15 cellular contexts compared by ENCODE assay signal in the genomic region with DNA sequence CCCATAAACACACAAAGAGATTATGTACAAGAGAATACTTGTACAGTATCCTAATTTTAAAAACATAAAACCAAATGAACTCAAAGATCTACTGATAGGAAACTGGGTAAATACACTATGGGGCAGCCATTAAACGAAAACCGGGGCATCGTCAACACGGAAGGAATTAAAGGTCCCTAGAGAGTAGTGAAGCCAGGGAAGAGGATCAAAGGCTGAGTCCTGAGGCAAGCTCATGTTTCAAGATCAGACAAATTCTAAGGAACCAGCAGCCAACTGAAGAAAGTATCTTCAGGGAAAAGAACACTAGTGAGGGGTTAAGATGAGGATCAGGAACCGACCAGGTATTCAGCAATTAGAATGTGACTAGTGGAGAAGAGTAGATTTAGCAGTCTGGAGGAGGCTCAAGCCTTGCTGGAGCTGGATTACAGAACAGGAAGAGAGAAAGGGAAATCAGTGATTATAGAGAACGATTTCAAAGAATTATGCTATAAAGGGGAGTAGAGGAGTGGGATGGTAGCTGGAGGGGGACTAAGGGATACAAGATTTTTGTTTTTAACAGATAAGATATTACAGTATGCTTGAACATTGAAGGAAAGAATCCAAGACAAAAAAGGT. TPM values are rescaled to one million over a fixed set of nuclear protein-coding genes. Genes with fewer than 3 reads are reported as not detected.
DNase-seq lines count a peak whose midpoint lies in the region; ATAC-seq and TF ChIP-seq lines count a peak whose summit lies in the region.
"Had no signal": no experiment of that assay in that cellular context is flagged by ENCODE, and none has a peak within 500 bp of the region (broad histone marks: within the 10 kb centered on the region; RNA-seq: fewer than 3 reads in every experiment).

No MANE protein-coding gene starts in this region.

- no peak for TF ChIP-seq CTCF in CD8-positive, alpha-beta T cell (IDR thresholded peaks at IDR 0.05)
- no peak for TF ChIP-seq CTCF in chondrocyte (IDR thresholded peaks at IDR 0.05)
- no peak for TF ChIP-seq CTCF in neural crest cell (conservative IDR thresholded peaks at IDR 0.05)
- no peak for TF ChIP-seq CTCF in smooth muscle cell (IDR thresholded peaks at IDR 0.05; ENCODE audit: borderline replicate concordance, insufficient read depth, poor library complexity, severe bottlenecking)

- no peak overlapping the region for H3K4me3 Mint-ChIP-seq in CD8-positive, alpha-beta T cell
- H3K4me3 Mint-ChIP-seq in IgD-negative memory B cell (no peak overlapping the region), chondrocyte (ENCODE audit: unreplicated experiment) (no peak overlapping the region), neural crest cell (peak overlapping the region; percentile 38)

- H3K79me2 ChIP-seq in smooth muscle cell (ENCODE audit: low read depth) = peaks cover 6% of the 10 kb centered on the region

- no peaks in the 10 kb centered on the region for H3K27me3 ChIP-seq in CD8-positive, alpha-beta T cell (ENCODE audit: insufficient read depth, low read length)
- no peaks in the 10 kb centered on the region for H3K27me3 ChIP-seq in smooth muscle cell (ENCODE audit: low read depth)
- H3K27me3 ChIP-seq: Peyer's patch, uterus had no signal

- H3K4me2 ChIP-seq in smooth muscle cell = no peak overlapping the region

- H3K27ac Mint-ChIP-seq in CD8-positive, alpha-beta T cell = peak overlapping the region; percentile 33
- peak overlapping the region in 2 of 3 donors; percentile 8 to 24 for H3K27ac Mint-ChIP-seq in IgD-negative memory B cell
- H3K27ac Mint-ChIP-seq in chondrocyte (ENCODE audit: unreplicated experiment) = peak overlapping the region; percentile 70
- peak overlapping the region; percentile 3 for H3K27ac Mint-ChIP-seq in neural crest cell (ENCODE audit: unreplicated experiment)

- no peaks in the 10 kb centered on the region for H3K36me3 ChIP-seq in CD8-positive, alpha-beta T cell (ENCODE audit: insufficient read depth, low read length)
- H3K36me3 ChIP-seq in smooth muscle cell (ENCODE audit: low read depth) = peaks cover 5% of the 10 kb centered on the region
- H3K36me3 ChIP-seq: uterus had no signal

- no peak overlapping the region for H3K27ac ChIP-seq in CD8-positive, alpha-beta T cell (ENCODE audit: low read depth, low read length)
- H3K27ac ChIP-seq in smooth muscle cell (ENCODE audit: low read depth) = no peak overlapping the region
- H3K27ac ChIP-seq: Peyer's patch had no signal

- no peaks in the 10 kb centered on the region for H3K9me3 Mint-ChIP-seq in CD8-positive, alpha-beta T cell
- H3K9me3 Mint-ChIP-seq in IgD-negative memory B cell = no peaks in the 10 kb centered on the region
- no peaks in the 10 kb centered on the region for H3K9me3 Mint-ChIP-seq in chondrocyte (ENCODE audit: low read depth)
- no peaks in the 10 kb centered on the region for H3K9me3 Mint-ChIP-seq in neural crest cell

- H3K4me1 ChIP-seq in CD8-positive, alpha-beta T cell (ENCODE audit: insufficient read depth, low read length) = no peaks in the 10 kb centered on the region
- peaks cover 4% of the 10 kb centered on the region for H3K4me1 ChIP-seq in smooth muscle cell (ENCODE audit: low read depth)

- no peak overlapping the region for H3K4me3 ChIP-seq in CD8-positive, alpha-beta T cell (ENCODE audit: low read depth, low read length)
- no peak overlapping the region for H3K4me3 ChIP-seq in smooth muscle cell
- H3K4me3 ChIP-seq: Peyer's patch, uterus had no signal

- CTCF ChIA-PET in CD8-positive, alpha-beta T cell (lab: Charles Lee) = no interaction called here

- H3K9me3 ChIP-seq in CD8-positive, alpha-beta T cell (ENCODE audit: low read length) = no peaks in the 10 kb centered on the region
- H3K9me3 ChIP-seq in smooth muscle cell (replicated peaks; ENCODE audit: low read depth) = no peaks in the 10 kb centered on the region
- H3K9me3 ChIP-seq: Peyer's patch, uterus had no signal

- peaks cover 25% of the 10 kb centered on the region for H4K20me1 ChIP-seq in smooth muscle cell (ENCODE audit: low read depth)

- no peak for ATAC-seq in CD8-positive, alpha-beta T cell
- ATAC-seq in GM21381 (IDR thresholded peaks at IDR 0.05; ENCODE audit: unreplicated experiment) = no peak
- ATAC-seq: activated CD4-positive, CD25-positive, alpha-beta regulatory T cell treated with anti-CD3 and anti-CD28 coated beads, Interleukin-2, amount 50 U/mL, for 24 hours; HCT116 had no signal

- intact Hi-C loops in CD8-positive, alpha-beta T cell (cut with DNase I, micrococcal nuclease) = no loop called here

- H2AFZ ChIP-seq in smooth muscle cell (ENCODE audit: low read depth) = no peak overlapping the region

- H3K27me3 Mint-ChIP-seq in CD8-positive, alpha-beta T cell (ENCODE audit: low read depth) = no peaks in the 10 kb centered on the region
- H3K27me3 Mint-ChIP-seq in IgD-negative memory B cell (no peaks in the 10 kb centered on the region), chondrocyte (ENCODE audit: low read depth) (no peaks in the 10 kb centered on the region), neural crest cell (ENCODE audit: low read depth) (no peaks in the 10 kb centered on the region)

- H3K4me1 Mint-ChIP-seq in CD8-positive, alpha-beta T cell (ENCODE audit: low read depth) = peaks cover 38% of the 10 kb centered on the region
- peaks cover 3 to 5% (median 5%) of the 10 kb centered on the region in 3 donors for H3K4me1 Mint-ChIP-seq in IgD-negative memory B cell
- H3K4me1 Mint-ChIP-seq in chondrocyte (ENCODE audit: low read depth) = peaks cover 28% of the 10 kb centered on the region
- peaks cover 21% of the 10 kb centered on the region for H3K4me1 Mint-ChIP-seq in neural crest cell

- DNase-seq in CD8-positive, alpha-beta T cell = no peak
- no peak for DNase-seq in chondrocyte (ENCODE audit: low spot score)
- no peak for DNase-seq in neural crest cell (ENCODE audit: low read depth, low spot score)
- no peak for DNase-seq in smooth muscle cell (lab: John Stamatoyannopoulos, UW; ENCODE audit: unreplicated experiment)
- no peak for DNase-seq in kidney tubule cell (ENCODE audit: low spot score)
- no peak for DNase-seq in cerebellar nuclear complex (lab: John Stamatoyannopoulos, UW)
- DNase-seq: activated naive CD4-positive, alpha-beta T cell; effector CD4-positive, alpha-beta T cell; occipital lobe; Peyer's patch; uterus had no signal

- 69% methylated on average over 6 of the region's 6 CpGs for WGBS in smooth muscle cell (ENCODE audit: low lambda C conversion rate)

- no peaks in the 10 kb centered on the region for H3F3A ChIP-seq in smooth muscle cell (ENCODE audit: low read depth)

- H3K36me3 Mint-ChIP-seq in CD8-positive, alpha-beta T cell = peaks cover 78% of the 10 kb centered on the region
- H3K36me3 Mint-ChIP-seq in IgD-negative memory B cell = peaks cover 7% of the 10 kb centered on the region
- peaks cover 15% of the 10 kb centered on the region for H3K36me3 Mint-ChIP-seq in chondrocyte (ENCODE audit: low read depth)
- peaks cover 32% of the 10 kb centered on the region for H3K36me3 Mint-ChIP-seq in neural crest cell (ENCODE audit: low read depth)

- POLR2A ChIA-PET in CD8-positive, alpha-beta T cell (lab: Charles Lee) = no interaction called here

- H3K9ac ChIP-seq in smooth muscle cell (ENCODE audit: low read depth) = no peak overlapping the region

RNA-seq across cellular contexts. Expression of gene SEL1L, which starts 23.7 kb away (rescaled TPM):
- 10 to 100 TPM; 41.2 to 46.5 TPM for total RNA-seq in CD8-positive, alpha-beta T cell
- polyA plus RNA-seq in IgD-negative memory B cell (16.5 TPM), smooth muscle cell (35.2 and 36.8 TPM in 2 replicates)
- total RNA-seq in chondrocyte (169 to 201 TPM (median 194 TPM) in 3 replicates), neural crest cell (47.0 and 49.4 TPM in 2 replicates), smooth muscle cell (78.0 and 78.8 TPM in 2 replicates)

Comparison
In these comparisons a context has a peak if more than half of its experiments do, and no peak if none do; other contexts are left out.
1. H3K27ac Mint-ChIP-seq: peak in every context shown above with its lines; median percentile 70 in chondrocyte; 33 in CD8-positive, alpha-beta T cell; 16 in IgD-negative memory B cell; 3 in neural crest cell.